Comparison of ENCODE assay signal across 2 cellular contexts in genomic region chr2:108435578-108435977, GRCh38. TPM values are rescaled to one million over a fixed set of nuclear protein-coding genes. Genes with fewer than 3 reads are reported as not detected.
"Had no signal": no experiment of that assay in that cellular context is flagged by ENCODE, and none has a peak within 500 bp of the region (broad histone marks: within the 10 kb centered on the region; RNA-seq: fewer than 3 reads in every experiment).

No MANE protein-coding gene starts in this region.

RNA-seq across cellular contexts. Expression of gene SULT1C4, which starts 57.8 kb away (rescaled TPM):
- total RNA-seq: G401, GM12878 had no signal
